Comparison of ENCODE assay signal across 12 cellular contexts in genomic region chr2:242019344-242019743, GRCh38.
DNase-seq lines count a peak whose midpoint lies in the region; ATAC-seq, FAIRE-seq and TF ChIP-seq lines count a peak whose summit lies in the region.
"Had no signal": no experiment of that assay in that cellular context is flagged by ENCODE, and none has a peak within 500 bp of the region (broad histone marks: within the 10 kb centered on the region; RNA-seq: fewer than 3 reads in every experiment).

No MANE protein-coding gene starts in this region.

- TF ChIP-seq CTCF in A549 (IDR thresholded peaks at IDR 0.05) (no peak), spleen (IDR thresholded peaks at IDR 0.05 in 8 of 11, conservative IDR thresholded peaks at IDR 0.05 in 3 of 11) (no peak), GM10248 (IDR thresholded peaks at IDR 0.05; ENCODE audit: control extremely low read depth, extremely low read depth, low read depth, missing control alignments) (no peak)

- intact Hi-C loops in spleen (cut with DNase I; ENCODE audit: low total_unique reads): no loop called here

- DNase-seq in A549 (ENCODE audit: low read depth in 1 of 2, low spot score in 1 of 2) (no peak), left lobe of liver (ENCODE audit: low spot score) (peak; percentile 19), spleen (peak; percentile 54), GM10248 (ENCODE audit: extremely low spot score) (no peak)
- no peak for DNase-seq in stimulated activated CD4-positive, alpha-beta T cell treated with anti-CD3 and anti-CD28 coated beads, Interleukin-4, amount 100 ng/mL, for 1 hour
- DNase-seq: Caco-2; CD8-positive, alpha-beta memory T cell; DND-41; GDM1; HCEC 1CT had no signal

- H3K4me2 ChIP-seq in A549: no peak overlapping the region
- H3K4me2 ChIP-seq in BLaER1: peak overlapping the region; percentile 47

- no peaks in the 10 kb centered on the region for H3K36me3 ChIP-seq in BLaER1
- H3K36me3 ChIP-seq in spleen: no peaks in the 10 kb centered on the region

- FAIRE-seq in A549 (lab: Jason Lieb, UNC): no peak

- TF ChIP-seq EP300 in A549 (IDR thresholded peaks at IDR 0.05): no peak

- TF ChIP-seq POLR2A in A549 (IDR thresholded peaks at IDR 0.05; ENCODE audit: low read length) (no peak), spleen (IDR thresholded peaks at IDR 0.05) (no peak)

- H3K4me3 ChIP-seq in A549 (no peak overlapping the region), BLaER1 (no peak overlapping the region), spleen (no peak overlapping the region)

- no peaks in the 10 kb centered on the region; the same call in 2 of the 3 replicates for H3K9me3 ChIP-seq in A549
- peaks cover 64% of the 10 kb centered on the region for H3K9me3 ChIP-seq in BLaER1
- no peaks in the 10 kb centered on the region for H3K9me3 ChIP-seq in spleen
- H3K9me3 ChIP-seq: Caco-2 had no signal

- CTCF ChIA-PET in A549 (lab: Yijun Ruan, JAX) (no interaction called here), GM10248 (lab: Yijun Ruan, JAX) (no interaction called here)

- H4K20me1 ChIP-seq in BLaER1: no peaks in the 10 kb centered on the region

- H3K4me1 ChIP-seq in A549: no peaks in the 10 kb centered on the region
- H3K4me1 ChIP-seq in BLaER1: peaks cover 85% of the 10 kb centered on the region
- H3K4me1 ChIP-seq in spleen: peaks cover 0 to 5% (median 0%) of the 10 kb centered on the region in 6 donors
- H3K4me1 ChIP-seq: Caco-2 had no signal

- 67% methylated on average over 11 of the region's 11 CpGs for WGBS in A549 (ENCODE audit: missing lambda C conversion rate)
- 89 to 92% (median 91%) methylated on average over 11 of the region's 11 CpGs for WGBS in spleen, 5 donors

- H3K9ac ChIP-seq in BLaER1: no peak overlapping the region

- POLR2A ChIA-PET in A549 (lab: Yijun Ruan, JAX) (no interaction called here), GM10248 (lab: Yijun Ruan, JAX) (no interaction called here)

- peak; percentile 28 to 42; a peak in 2 of 6 replicates for ATAC-seq in A549
- no peak for ATAC-seq in left lobe of liver

- no peaks in the 10 kb centered on the region for H3K27me3 ChIP-seq in BLaER1
- peaks cover 0 to 28% (median 0%) of the 10 kb centered on the region in 7 donors for H3K27me3 ChIP-seq in spleen (replicated peaks in 1 of 7)

- TF ChIP-seq RAD21 in A549 (conservative IDR thresholded peaks at IDR 0.05 in 1 of 2, IDR thresholded peaks at IDR 0.05 in 1 of 2): no peak

- no peak overlapping the region for H3K27ac ChIP-seq in A549
- peak overlapping the region; percentile 75 for H3K27ac ChIP-seq in BLaER1
- H3K27ac ChIP-seq in spleen: no peak overlapping the region
- H3K27ac ChIP-seq: HL-60 had no signal

TF ChIP-seq in A549, 52 proteins besides CTCF, POLR2A, EP300 and RAD21:
- TF ChIP-seq FOSB (CRISPR knock-in tag; IDR thresholded peaks at IDR 0.05) (no peak), MAFK (IDR thresholded peaks at IDR 0.05; ENCODE audit: partially characterized antibody) (no peak), HES2 (IDR thresholded peaks at IDR 0.05) (no peak), HEYL (CRISPR knock-in tag; IDR thresholded peaks at IDR 0.05) (no peak), NFE2L2 (conservative IDR thresholded peaks at IDR 0.05; ENCODE audit: low read length) (no peak), MAZ (IDR thresholded peaks at IDR 0.05; ENCODE audit: borderline replicate concordance, low read depth, low read length) (no peak), HDAC2 (IDR thresholded peaks at IDR 0.05) (no peak)

Comparison
In these comparisons a context has a peak if more than half of its experiments do, and no peak if none do; other contexts are left out.
1. DNase-seq: peak in left lobe of liver (single experiment) and spleen (single experiment); none in A549 (0 of 2), GM10248 (single experiment) and stimulated activated CD4-positive, alpha-beta T cell treated with anti-CD3 and anti-CD28 coated beads, Interleukin-4, amount 100 ng/mL, for 1 hour (single experiment).